Comparison of ENCODE assay signal across 1 cellular context in the genomic region with DNA sequence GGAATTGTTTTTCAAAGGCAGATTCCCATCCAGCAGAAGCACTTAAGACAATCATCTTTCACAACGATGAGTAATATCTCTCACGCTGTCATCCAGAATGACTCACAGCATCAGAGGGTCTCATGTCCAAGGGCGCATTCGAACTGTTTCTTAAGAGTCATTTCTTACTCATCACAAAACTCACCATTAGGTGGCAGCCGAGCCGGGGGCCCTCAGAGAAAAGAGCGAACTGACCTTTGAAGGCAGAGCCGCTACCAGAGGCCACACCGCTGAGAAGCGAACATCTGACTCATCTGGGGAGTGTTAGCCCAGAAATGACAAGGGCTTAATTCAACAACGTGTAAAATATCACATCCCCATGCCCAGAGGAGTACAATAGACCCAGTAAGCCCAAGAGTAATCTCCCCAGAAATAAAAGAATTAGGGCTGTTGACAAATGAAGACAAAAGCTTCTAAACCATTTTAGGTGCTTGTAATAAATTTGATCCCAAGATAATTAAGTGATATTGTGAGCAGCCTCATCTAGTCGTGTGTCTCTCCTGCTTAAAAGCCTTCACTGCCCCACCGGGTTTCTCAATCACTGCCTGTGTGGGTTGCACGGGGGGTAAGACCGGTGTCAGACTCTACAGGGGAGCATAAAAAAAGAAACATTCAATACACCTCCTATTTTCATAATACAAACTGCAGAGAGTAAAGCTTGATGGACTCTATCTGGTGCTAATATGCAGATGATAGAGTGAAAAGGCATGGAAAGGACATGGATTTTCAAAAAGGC.
A peak's percentile ranks its signal among the peaks of the same experiment; 100 is the strongest.
TF ChIP-seq lines count a peak whose summit lies in the region.

No MANE protein-coding gene starts in this region.

TF ChIP-seq in HEK293, 187 proteins besides CTCF, POLR2A, EP300 and RAD21 (continued from another document):
- TF ChIP-seq, protein P1, sequence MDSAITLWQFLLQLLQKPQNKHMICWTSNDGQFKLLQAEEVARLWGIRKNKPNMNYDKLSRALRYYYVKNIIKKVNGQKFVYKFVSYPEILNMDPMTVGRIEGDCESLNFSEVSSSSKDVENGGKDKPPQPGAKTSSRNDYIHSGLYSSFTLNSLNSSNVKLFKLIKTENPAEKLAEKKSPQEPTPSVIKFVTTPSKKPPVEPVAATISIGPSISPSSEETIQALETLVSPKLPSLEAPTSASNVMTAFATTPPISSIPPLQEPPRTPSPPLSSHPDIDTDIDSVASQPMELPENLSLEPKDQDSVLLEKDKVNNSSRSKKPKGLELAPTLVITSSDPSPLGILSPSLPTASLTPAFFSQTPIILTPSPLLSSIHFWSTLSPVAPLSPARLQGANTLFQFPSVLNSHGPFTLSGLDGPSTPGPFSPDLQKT (IDR thresholded peaks at IDR 0.05; ENCODE audit: borderline replicate concordance, low read depth, low read length) = no peak
- TF ChIP-seq ZSCAN16 (tag by site-specific recombination; IDR thresholded peaks at IDR 0.05) (no peak), ZNF529 (tag by site-specific recombination; IDR thresholded peaks at IDR 0.05; ENCODE audit: insufficient replicate concordance) (no peak), ZNF140 (tag by site-specific recombination; IDR thresholded peaks at IDR 0.05) (no peak), ZNF426 (tag by site-specific recombination; IDR thresholded peaks at IDR 0.05) (no peak), RBAK (tag by site-specific recombination; IDR thresholded peaks at IDR 0.05) (no peak), ZNF558 (tag by site-specific recombination; IDR thresholded peaks at IDR 0.05) (no peak), PRDM1 (tag by site-specific recombination; IDR thresholded peaks at IDR 0.05) (peak; percentile 56; the same call in 1 of the 2 replicates), GFI1B (tag by site-specific recombination; IDR thresholded peaks at IDR 0.05) (no peak), ZNF10 (tag by site-specific recombination; IDR thresholded peaks at IDR 0.05) (no peak)
- TF ChIP-seq, protein P2, sequence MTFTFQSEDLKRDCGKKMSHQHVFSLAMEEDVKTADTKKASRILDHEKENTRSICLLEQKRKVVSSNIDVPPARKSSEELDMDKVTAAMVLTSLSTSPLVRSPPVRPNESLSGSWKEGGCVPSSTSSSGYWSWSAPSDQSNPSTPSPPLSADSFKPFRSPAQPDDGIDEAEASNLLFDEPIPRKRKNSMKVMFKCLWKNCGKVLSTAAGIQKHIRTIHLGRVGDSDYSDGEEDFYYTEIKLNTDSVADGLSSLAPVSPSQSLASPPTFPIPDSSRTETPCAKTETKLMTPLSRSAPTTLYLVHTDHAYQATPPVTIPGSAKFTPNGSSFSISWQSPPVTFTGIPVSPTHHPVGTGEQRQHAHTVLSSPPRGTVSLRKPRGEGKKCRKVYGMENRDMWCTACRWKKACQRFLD (tag by site-specific recombination; IDR thresholded peaks at IDR 0.05) = no peak
- TF ChIP-seq, protein P3, sequence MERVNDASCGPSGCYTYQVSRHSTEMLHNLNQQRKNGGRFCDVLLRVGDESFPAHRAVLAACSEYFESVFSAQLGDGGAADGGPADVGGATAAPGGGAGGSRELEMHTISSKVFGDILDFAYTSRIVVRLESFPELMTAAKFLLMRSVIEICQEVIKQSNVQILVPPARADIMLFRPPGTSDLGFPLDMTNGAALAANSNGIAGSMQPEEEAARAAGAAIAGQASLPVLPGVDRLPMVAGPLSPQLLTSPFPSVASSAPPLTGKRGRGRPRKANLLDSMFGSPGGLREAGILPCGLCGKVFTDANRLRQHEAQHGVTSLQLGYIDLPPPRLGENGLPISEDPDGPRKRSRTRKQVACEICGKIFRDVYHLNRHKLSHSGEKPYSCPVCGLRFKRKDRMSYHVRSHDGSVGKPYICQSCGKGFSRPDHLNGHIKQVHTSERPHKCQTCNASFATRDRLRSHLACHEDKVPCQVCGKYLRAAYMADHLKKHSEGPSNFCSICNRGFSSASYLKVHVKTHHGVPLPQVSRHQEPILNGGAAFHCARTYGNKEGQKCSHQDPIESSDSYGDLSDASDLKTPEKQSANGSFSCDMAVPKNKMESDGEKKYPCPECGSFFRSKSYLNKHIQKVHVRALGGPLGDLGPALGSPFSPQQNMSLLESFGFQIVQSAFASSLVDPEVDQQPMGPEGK (tag by site-specific recombination; IDR thresholded peaks at IDR 0.05) = no peak; the same call in 1 of the 2 replicates
- TF ChIP-seq, protein P4, sequence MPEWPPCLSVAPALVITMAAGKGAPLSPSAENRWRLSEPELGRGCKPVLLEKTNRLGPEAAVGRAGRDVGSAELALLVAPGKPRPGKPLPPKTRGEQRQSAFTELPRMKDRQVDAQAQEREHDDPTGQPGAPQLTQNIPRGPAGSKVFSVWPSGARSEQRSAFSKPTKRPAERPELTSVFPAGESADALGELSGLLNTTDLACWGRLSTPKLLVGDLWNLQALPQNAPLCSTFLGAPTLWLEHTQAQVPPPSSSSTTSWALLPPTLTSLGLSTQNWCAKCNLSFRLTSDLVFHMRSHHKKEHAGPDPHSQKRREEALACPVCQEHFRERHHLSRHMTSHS (tag by site-specific recombination; IDR thresholded peaks at IDR 0.05) = no peak
TF ChIP-seq in HEK293: peak in this region for 22.
